In genomic region chr3:198061119-198062067, GRCh38 we compare ENCODE assay signal across 13 cellular contexts.
A peak's percentile ranks its signal among the peaks of the same experiment; 100 is the strongest.
DNase-seq lines count a peak whose midpoint lies in the region; ATAC-seq, FAIRE-seq and TF ChIP-seq lines count a peak whose summit lies in the region.
"Had no signal": no experiment of that assay in that cellular context is flagged by ENCODE, and none has a peak within 500 bp of the region (broad histone marks: within the 10 kb centered on the region; RNA-seq: fewer than 3 reads in every experiment).

No MANE protein-coding gene starts in this region.

- peaks cover 17% of the 10 kb centered on the region; the same call in 1 of the 3 replicates for H3K36me3 ChIP-seq in K562 (ENCODE audit: control insufficient read depth, insufficient read depth, low read length)

- no peak for TF ChIP-seq POLR2A in K562 (conservative IDR thresholded peaks at IDR 0.05)

- peak; percentile 46 to 90 for ATAC-seq in activated naive CD4-positive, alpha-beta T cell treated with anti-CD3 and anti-CD28 coated beads, Interleukin-2, amount 50 U/mL, for 72 hours
- no peak for ATAC-seq in K562
- ATAC-seq in HG02678 (IDR thresholded peaks at IDR 0.05; ENCODE audit: unreplicated experiment): no peak

- H3K9me3 Mint-ChIP-seq in activated naive CD4-positive, alpha-beta T cell treated with anti-CD3 and anti-CD28 coated beads, Interleukin-2, amount 50 U/mL, for 72 hours: no peaks in the 10 kb centered on the region
- H3K9me3 Mint-ChIP-seq in chondrocyte (ENCODE audit: low read depth): no peaks in the 10 kb centered on the region
- H3K9me3 Mint-ChIP-seq: CD8-positive, alpha-beta memory T cell had no signal

- CTCF ChIA-PET in K562 (lab: Yijun Ruan, JAX; ENCODE audit: low intra/inter-chr PET ratio): no interaction called here

- peaks cover 18% of the 10 kb centered on the region for H3K4me1 Mint-ChIP-seq in chondrocyte (ENCODE audit: low read depth)
- H3K4me1 Mint-ChIP-seq: CD8-positive, alpha-beta memory T cell had no signal

- no peaks in the 10 kb centered on the region for H4K20me1 ChIP-seq in K562 (replicated peaks; ENCODE audit: control insufficient read depth, insufficient read depth, low read length)
- H4K20me1 ChIP-seq: BLaER1 had no signal

- TF ChIP-seq EP300 in K562 (IDR thresholded peaks at IDR 0.05; ENCODE audit: low read length): no peak

- H3K27ac ChIP-seq in K562 (ENCODE audit: extremely low read depth, low read depth, low read length): no peak overlapping the region
- H3K27ac ChIP-seq: BLaER1, HL-60 had no signal

- no TSS peak for BruUV-seq in K562 (replicated peaks; lab: Mats Ljungman, UMichigan)

- POLR2A ChIA-PET in K562 (lab: Yijun Ruan, JAX): interaction anchor here (0.5 to 1.4 kb wide), 5 partner anchors 14 to 1108 kb away, joined by 3 to 5 read pairs (median 4); partner anchors contain the start of gene RPL35A

- H3K79me2 ChIP-seq in K562 (ENCODE audit: control insufficient read depth, insufficient read depth, low read length): no peaks in the 10 kb centered on the region

- H3K27me3 Mint-ChIP-seq in chondrocyte (ENCODE audit: low read depth): peaks cover 18% of the 10 kb centered on the region

- no peak overlapping the region for H3K9ac ChIP-seq in K562 (ENCODE audit: insufficient read depth in 1 of 2, low read depth in 2 of 2, low read length in 2 of 2)
- H3K9ac ChIP-seq: BLaER1 had no signal

- DNase-seq in NCI-H2171 treated with DMSO at 0.1 percent for 48 hours (lab: John Stamatoyannopoulos, UW) (peak; percentile 33), NCI-H2171 (lab: John Stamatoyannopoulos, UW) (no peak), K562 (ENCODE audit: extremely low read depth in 1 of 4, low spot score in 3 of 4) (no peak), chondrocyte (ENCODE audit: low spot score) (no peak)
- DNase-seq in activated naive CD4-positive, alpha-beta T cell treated with anti-CD3 and anti-CD28 coated beads, Interleukin-2, amount 50 U/mL, for 72 hours (ENCODE audit: low spot score in 2 of 2): no peak
- DNase-seq in activated naive CD4-positive, alpha-beta T cell treated with anti-CD3 and anti-CD28 coated beads, Interleukin-2, amount 50 U/mL, for 16 hours: no peak
- DNase-seq: 8988T; AML-193; Caco-2; CD8-positive, alpha-beta memory T cell had no signal

- H3K9me3 ChIP-seq in K562 (replicated peaks; ENCODE audit: control insufficient read depth, insufficient read depth, low read depth, low read length): no peaks in the 10 kb centered on the region
- H3K9me3 ChIP-seq: BLaER1, Caco-2 had no signal

- TF ChIP-seq CTCF in K562 (IDR thresholded peaks at IDR 0.05 in 2 of 3, conservative IDR thresholded peaks at IDR 0.05 in 1 of 3; ENCODE audit: insufficient read depth in 2 of 3, low read depth in 1 of 3, low read length in 3 of 3) (no peak), chondrocyte (IDR thresholded peaks at IDR 0.05) (no peak)

- H3K4me1 ChIP-seq in K562 (replicated peaks in 1 of 2; ENCODE audit: control insufficient read depth in 2 of 2, insufficient read depth in 2 of 2, low read length in 2 of 2): peaks cover 0 to 7% of the 10 kb centered on the region in 2 experiments; a peak in 1 of 5 replicates
- H3K4me1 ChIP-seq: BLaER1, Caco-2 had no signal

- FAIRE-seq in K562 (lab: Jason Lieb, UNC): no peak

- H3K9me1 ChIP-seq in K562 (ENCODE audit: control insufficient read depth, insufficient read depth, low read length): no peaks in the 10 kb centered on the region

- no peak overlapping the region for H3K27ac Mint-ChIP-seq in activated naive CD4-positive, alpha-beta T cell treated with anti-CD3 and anti-CD28 coated beads, Interleukin-2, amount 50 U/mL, for 72 hours
- H3K27ac Mint-ChIP-seq in chondrocyte (ENCODE audit: unreplicated experiment): no peak overlapping the region
- H3K27ac Mint-ChIP-seq: CD8-positive, alpha-beta memory T cell had no signal

- H2AFZ ChIP-seq in K562 (ENCODE audit: low read depth, low read length): no peak overlapping the region

- TF ChIP-seq RAD21 in K562 (CRISPR knock-in tag; conservative IDR thresholded peaks at IDR 0.05 in 1 of 2, IDR thresholded peaks at IDR 0.05 in 1 of 2): no peak

- no peak overlapping the region for H3K4me3 ChIP-seq in K562
- H3K4me3 ChIP-seq: BLaER1 had no signal

- peaks cover 0 to 6% of the 10 kb centered on the region in 2 donors for H3K36me3 Mint-ChIP-seq in activated naive CD4-positive, alpha-beta T cell treated with anti-CD3 and anti-CD28 coated beads, Interleukin-2, amount 50 U/mL, for 72 hours
- no peaks in the 10 kb centered on the region for H3K36me3 Mint-ChIP-seq in chondrocyte (ENCODE audit: low read depth)
- H3K36me3 Mint-ChIP-seq: CD8-positive, alpha-beta memory T cell had no signal

- WGBS in K562 (ENCODE audit: insufficient coverage, low coverage, missing lambda C conversion rate): 63% methylated on average over 1 of the region's 1 CpG

- no peak overlapping the region for H3K4me2 ChIP-seq in K562 (ENCODE audit: insufficient read depth, low read length)
- H3K4me2 ChIP-seq: BLaER1 had no signal

- intact Hi-C loops in K562 (cut with micrococcal nuclease): no loop called here

- in situ Hi-C loops in K562 (cut with MboI): no loop called here

- H3K27me3 ChIP-seq in K562 (ENCODE audit: control insufficient read depth in 2 of 2, insufficient read depth in 2 of 2, low read length in 2 of 2): no peaks in the 10 kb centered on the region
- H3K27me3 ChIP-seq: BLaER1 had no signal

- no peak overlapping the region for H3K4me3 Mint-ChIP-seq in chondrocyte (ENCODE audit: unreplicated experiment)
- H3K4me3 Mint-ChIP-seq: CD8-positive, alpha-beta memory T cell had no signal

TF ChIP-seq in K562, 482 proteins besides CTCF, POLR2A, EP300 and RAD21 (continues in another document):
- peak; percentile 24; the same call in 1 of the 2 replicates for TF ChIP-seq ADNP (tag; IDR thresholded peaks at IDR 0.05)
- TF ChIP-seq E2F6 (IDR thresholded peaks at IDR 0.05; ENCODE audit: borderline replicate concordance in 1 of 2, extremely low read depth in 1 of 2, insufficient read depth in 1 of 2, insufficient read length in 1 of 2, low read depth in 1 of 2, low read length in 1 of 2, poor library complexity in 1 of 2, severe bottlenecking in 1 of 2): no peak
- TF ChIP-seq ZNF253 (CRISPR knock-in tag; conservative IDR thresholded peaks at IDR 0.05): no peak
- TF ChIP-seq CBX1 (IDR thresholded peaks at IDR 0.05; ENCODE audit: low read depth): no peak
- TF ChIP-seq ARID3A (IDR thresholded peaks at IDR 0.05; ENCODE audit: borderline replicate concordance, low read depth, low read length): no peak
- no peak for TF ChIP-seq ARID1B (IDR thresholded peaks at IDR 0.05)
- TF ChIP-seq XRCC3 (IDR thresholded peaks at IDR 0.05): no peak
- no peak for TF ChIP-seq ZNF280A (IDR thresholded peaks at IDR 0.05; ENCODE audit: low read depth, partially characterized antibody)
- TF ChIP-seq CBFA2T3 (IDR thresholded peaks at IDR 0.05): peak; percentile 56
- no peak for TF ChIP-seq C11orf30 (IDR thresholded peaks at IDR 0.05; ENCODE audit: low read depth)
- TF ChIP-seq E2F4 (CRISPR knock-in tag; IDR thresholded peaks at IDR 0.05; ENCODE audit: low read depth): no peak
- TF ChIP-seq ASH1L (IDR thresholded peaks at IDR 0.05; ENCODE audit: borderline replicate concordance, low read depth, partially characterized antibody): no peak

Comparison
In these comparisons a context has a peak if more than half of its experiments do, and no peak if none do; other contexts are left out.
1. ATAC-seq: peak in activated naive CD4-positive, alpha-beta T cell treated with anti-CD3 and anti-CD28 coated beads, Interleukin-2, amount 50 U/mL, for 72 hours (2 of 2); none in K562 (single experiment) and HG02678 (single experiment).